1 cellular context compared by ENCODE assay signal in the genomic region with DNA sequence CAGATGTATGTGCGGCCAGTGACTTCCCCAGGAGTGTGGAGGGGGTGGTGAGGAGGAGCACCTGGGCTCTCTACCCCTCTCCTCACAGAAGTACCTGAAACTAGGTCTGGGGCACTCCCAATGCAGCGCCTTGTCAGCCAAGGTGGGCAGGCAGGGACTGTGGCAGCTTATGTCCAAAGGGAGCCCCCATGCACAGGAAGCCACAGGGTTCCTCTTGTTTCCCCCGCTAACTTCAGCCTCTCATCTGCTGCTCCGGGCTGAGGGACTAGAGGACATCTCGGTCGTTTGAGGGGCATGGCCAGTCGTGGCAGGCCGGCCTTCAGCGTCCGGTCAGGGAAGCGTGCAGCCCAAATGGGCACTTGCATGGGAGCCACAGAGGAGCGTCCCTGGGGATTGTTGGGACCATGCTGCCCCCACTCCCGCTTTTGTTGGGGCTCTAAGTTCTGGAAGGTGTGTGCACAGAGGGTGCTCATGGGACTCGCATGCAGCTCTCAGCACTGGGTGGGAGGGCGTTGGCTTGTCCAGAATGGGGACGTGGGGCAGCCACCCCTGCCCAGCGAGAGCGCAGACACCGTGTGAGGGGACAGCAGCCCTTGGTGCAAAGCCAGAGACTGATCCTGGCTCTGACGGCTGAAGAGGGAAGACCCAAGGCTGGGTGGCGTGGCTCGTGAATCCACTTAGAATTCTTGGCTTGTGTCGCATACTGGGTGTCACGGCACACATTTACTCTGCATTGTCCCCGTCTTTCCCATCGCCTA.
TF ChIP-seq lines count a peak whose summit lies in the region.

No MANE protein-coding gene starts in this region.

TF ChIP-seq in K562, 482 proteins besides CTCF, POLR2A, EP300 and RAD21:
- TF ChIP-seq E2F1 (CRISPR knock-in tag; IDR thresholded peaks at IDR 0.05) (no peak), HDAC3 (IDR thresholded peaks at IDR 0.05; ENCODE audit: borderline replicate concordance, partially characterized antibody) (no peak), ZBTB34 (CRISPR knock-in tag; IDR thresholded peaks at IDR 0.05) (no peak), ZNF316 (IDR thresholded peaks at IDR 0.05) (no peak), BRD9 (IDR thresholded peaks at IDR 0.05; ENCODE audit: low read depth, partially characterized antibody) (no peak), ZZZ3 (IDR thresholded peaks at IDR 0.05) (no peak), ZNF696 (CRISPR knock-in tag; conservative IDR thresholded peaks at IDR 0.05) (no peak), ZNF3 (CRISPR knock-in tag; IDR thresholded peaks at IDR 0.05) (no peak), ARID3A (IDR thresholded peaks at IDR 0.05; ENCODE audit: borderline replicate concordance, low read depth, low read length) (no peak), USF2 (CRISPR knock-in tag; IDR thresholded peaks at IDR 0.05) (no peak), POLR2G (IDR thresholded peaks at IDR 0.05; ENCODE audit: low read depth, low read length) (peak; percentile 72), XRCC4 (IDR thresholded peaks at IDR 0.05; ENCODE audit: extremely low read depth, insufficient read depth, insufficient read length) (no peak), ILF3 (IDR thresholded peaks at IDR 0.05; ENCODE audit: borderline replicate concordance) (no peak), RBM22 (IDR thresholded peaks at IDR 0.05; ENCODE audit: low read depth, low read length, poor library complexity, severe bottlenecking) (peak; percentile 59), KHSRP (IDR thresholded peaks at IDR 0.05) (no peak), FOXK1 (CRISPR knock-in tag; IDR thresholded peaks at IDR 0.05; ENCODE audit: borderline replicate concordance) (no peak), TAF7 (tag; IDR thresholded peaks at IDR 0.05) (no peak)
- TF ChIP-seq, protein P1, sequence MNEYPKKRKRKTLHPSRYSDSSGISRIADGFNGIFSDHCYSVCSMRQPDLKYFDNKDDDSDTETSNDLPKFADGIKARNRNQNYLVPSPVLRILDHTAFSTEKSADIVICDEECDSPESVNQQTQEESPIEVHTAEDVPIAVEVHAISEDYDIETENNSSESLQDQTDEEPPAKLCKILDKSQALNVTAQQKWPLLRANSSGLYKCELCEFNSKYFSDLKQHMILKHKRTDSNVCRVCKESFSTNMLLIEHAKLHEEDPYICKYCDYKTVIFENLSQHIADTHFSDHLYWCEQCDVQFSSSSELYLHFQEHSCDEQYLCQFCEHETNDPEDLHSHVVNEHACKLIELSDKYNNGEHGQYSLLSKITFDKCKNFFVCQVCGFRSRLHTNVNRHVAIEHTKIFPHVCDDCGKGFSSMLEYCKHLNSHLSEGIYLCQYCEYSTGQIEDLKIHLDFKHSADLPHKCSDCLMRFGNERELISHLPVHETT (CRISPR knock-in tag; conservative IDR thresholded peaks at IDR 0.05 in 1 of 2, IDR thresholded peaks at IDR 0.05 in 1 of 2) = no peak
